Comparison of ENCODE assay signal across 21 cellular contexts in genomic region chr14:74898694-74899093, GRCh38. TPM values are rescaled to one million over a fixed set of nuclear protein-coding genes. Genes with fewer than 3 reads are reported as not detected.
"Had no signal": no experiment of that assay in that cellular context is flagged by ENCODE, and none has a peak within 500 bp of the region (broad histone marks: within the 10 kb centered on the region; RNA-seq: fewer than 3 reads in every experiment).

No MANE protein-coding gene starts in this region.

- H3K27ac ChIP-seq: ascending aorta, breast epithelium, epithelial cell of prostate, prostate gland, stomach, testis, upper lobe of right lung had no signal

- H3K4me1 Mint-ChIP-seq: nephron had no signal

- H3K27me3 ChIP-seq: ascending aorta, breast epithelium, stomach, testis, upper lobe of right lung had no signal

- H3K4me3 Mint-ChIP-seq: activated CD4-positive, alpha-beta memory T cell treated with anti-CD3 and anti-CD28 coated beads for 36 hours; activated T-cell treated with anti-CD3 and anti-CD28 coated beads, Interleukin-2, amount 50 U/mL, for 72 hours; immature natural killer cell; nephron had no signal

- H3K9me3 Mint-ChIP-seq: activated CD4-positive, alpha-beta memory T cell treated with anti-CD3 and anti-CD28 coated beads for 36 hours; activated T-cell treated with anti-CD3 and anti-CD28 coated beads, Interleukin-2, amount 50 U/mL, for 72 hours; immature natural killer cell; nephron had no signal

- DNase-seq: activated CD4-positive, alpha-beta memory T cell treated with anti-CD3 and anti-CD28 coated beads for 36 hours; activated T-cell treated with anti-CD3 and anti-CD28 coated beads, Interleukin-2, amount 50 U/mL, for 72 hours; head of caudate nucleus; immature natural killer cell; mammary epithelial cell; occipital lobe; right cardiac atrium; stimulated activated CD4-positive, alpha-beta T cell treated with anti-CD3 and anti-CD28 coated beads, Interleukin-4, amount 100 ng/mL, for 4 hours; stimulated activated CD8-positive, alpha-beta memory T cell treated with anti-CD3 and anti-CD28 coated beads, Interleukin-4, amount 100 ng/mL, for 48 hours; stomach; testis; upper lobe of right lung had no signal

- H3K4me1 ChIP-seq: ascending aorta, breast epithelium, prostate gland, stomach, testis, upper lobe of right lung had no signal

- H3K4me3 ChIP-seq: ascending aorta, breast epithelium, prostate gland, smooth muscle cell, stomach, testis, upper lobe of right lung had no signal

- H3K9me3 ChIP-seq: ascending aorta, breast epithelium, prostate gland, stomach, testis, upper lobe of right lung had no signal

- ATAC-seq: activated T-cell treated with anti-CD3 and anti-CD28 coated beads, Interleukin-2, amount 50 U/mL, for 72 hours; right cardiac atrium; SK-N-SH treated with all-trans-retinoic acid at 6 μM for 48 hours; upper lobe of right lung had no signal

- H3K27ac Mint-ChIP-seq: activated CD4-positive, alpha-beta memory T cell treated with anti-CD3 and anti-CD28 coated beads for 36 hours; nephron had no signal

- H3K27me3 Mint-ChIP-seq: activated CD4-positive, alpha-beta memory T cell treated with anti-CD3 and anti-CD28 coated beads for 36 hours had no signal

RNA-seq across cellular contexts. Expression of gene PROX2, which starts 22.7 kb away (rescaled TPM):
- total RNA-seq: ascending aorta, breast epithelium, dermis microvascular lymphatic vessel endothelial cell, frontal cortex, mammary epithelial cell, occipital lobe, prostate gland, right cardiac atrium, smooth muscle cell, stomach, upper lobe of right lung had no signal
- polyA plus RNA-seq: mammary epithelial cell, right cardiac atrium, stomach had no signal

RNA-seq across cellular contexts. Expression of gene RPS6KL1, which starts 24.4 kb away (rescaled TPM):
- total RNA-seq: smooth muscle cell had no signal
- polyA plus RNA-seq: smooth muscle cell had no signal
